ENCODE assay signal across 1 cellular context in genomic region chr19:45717131-45717982, GRCh38.
TF ChIP-seq lines count a peak whose summit lies in the region.

No MANE protein-coding gene starts in this region.

TF ChIP-seq in HepG2, 621 proteins besides CTCF, POLR2A, EP300 and RAD21 (continued from another document and continues in another):
- TF ChIP-seq, protein P1, sequence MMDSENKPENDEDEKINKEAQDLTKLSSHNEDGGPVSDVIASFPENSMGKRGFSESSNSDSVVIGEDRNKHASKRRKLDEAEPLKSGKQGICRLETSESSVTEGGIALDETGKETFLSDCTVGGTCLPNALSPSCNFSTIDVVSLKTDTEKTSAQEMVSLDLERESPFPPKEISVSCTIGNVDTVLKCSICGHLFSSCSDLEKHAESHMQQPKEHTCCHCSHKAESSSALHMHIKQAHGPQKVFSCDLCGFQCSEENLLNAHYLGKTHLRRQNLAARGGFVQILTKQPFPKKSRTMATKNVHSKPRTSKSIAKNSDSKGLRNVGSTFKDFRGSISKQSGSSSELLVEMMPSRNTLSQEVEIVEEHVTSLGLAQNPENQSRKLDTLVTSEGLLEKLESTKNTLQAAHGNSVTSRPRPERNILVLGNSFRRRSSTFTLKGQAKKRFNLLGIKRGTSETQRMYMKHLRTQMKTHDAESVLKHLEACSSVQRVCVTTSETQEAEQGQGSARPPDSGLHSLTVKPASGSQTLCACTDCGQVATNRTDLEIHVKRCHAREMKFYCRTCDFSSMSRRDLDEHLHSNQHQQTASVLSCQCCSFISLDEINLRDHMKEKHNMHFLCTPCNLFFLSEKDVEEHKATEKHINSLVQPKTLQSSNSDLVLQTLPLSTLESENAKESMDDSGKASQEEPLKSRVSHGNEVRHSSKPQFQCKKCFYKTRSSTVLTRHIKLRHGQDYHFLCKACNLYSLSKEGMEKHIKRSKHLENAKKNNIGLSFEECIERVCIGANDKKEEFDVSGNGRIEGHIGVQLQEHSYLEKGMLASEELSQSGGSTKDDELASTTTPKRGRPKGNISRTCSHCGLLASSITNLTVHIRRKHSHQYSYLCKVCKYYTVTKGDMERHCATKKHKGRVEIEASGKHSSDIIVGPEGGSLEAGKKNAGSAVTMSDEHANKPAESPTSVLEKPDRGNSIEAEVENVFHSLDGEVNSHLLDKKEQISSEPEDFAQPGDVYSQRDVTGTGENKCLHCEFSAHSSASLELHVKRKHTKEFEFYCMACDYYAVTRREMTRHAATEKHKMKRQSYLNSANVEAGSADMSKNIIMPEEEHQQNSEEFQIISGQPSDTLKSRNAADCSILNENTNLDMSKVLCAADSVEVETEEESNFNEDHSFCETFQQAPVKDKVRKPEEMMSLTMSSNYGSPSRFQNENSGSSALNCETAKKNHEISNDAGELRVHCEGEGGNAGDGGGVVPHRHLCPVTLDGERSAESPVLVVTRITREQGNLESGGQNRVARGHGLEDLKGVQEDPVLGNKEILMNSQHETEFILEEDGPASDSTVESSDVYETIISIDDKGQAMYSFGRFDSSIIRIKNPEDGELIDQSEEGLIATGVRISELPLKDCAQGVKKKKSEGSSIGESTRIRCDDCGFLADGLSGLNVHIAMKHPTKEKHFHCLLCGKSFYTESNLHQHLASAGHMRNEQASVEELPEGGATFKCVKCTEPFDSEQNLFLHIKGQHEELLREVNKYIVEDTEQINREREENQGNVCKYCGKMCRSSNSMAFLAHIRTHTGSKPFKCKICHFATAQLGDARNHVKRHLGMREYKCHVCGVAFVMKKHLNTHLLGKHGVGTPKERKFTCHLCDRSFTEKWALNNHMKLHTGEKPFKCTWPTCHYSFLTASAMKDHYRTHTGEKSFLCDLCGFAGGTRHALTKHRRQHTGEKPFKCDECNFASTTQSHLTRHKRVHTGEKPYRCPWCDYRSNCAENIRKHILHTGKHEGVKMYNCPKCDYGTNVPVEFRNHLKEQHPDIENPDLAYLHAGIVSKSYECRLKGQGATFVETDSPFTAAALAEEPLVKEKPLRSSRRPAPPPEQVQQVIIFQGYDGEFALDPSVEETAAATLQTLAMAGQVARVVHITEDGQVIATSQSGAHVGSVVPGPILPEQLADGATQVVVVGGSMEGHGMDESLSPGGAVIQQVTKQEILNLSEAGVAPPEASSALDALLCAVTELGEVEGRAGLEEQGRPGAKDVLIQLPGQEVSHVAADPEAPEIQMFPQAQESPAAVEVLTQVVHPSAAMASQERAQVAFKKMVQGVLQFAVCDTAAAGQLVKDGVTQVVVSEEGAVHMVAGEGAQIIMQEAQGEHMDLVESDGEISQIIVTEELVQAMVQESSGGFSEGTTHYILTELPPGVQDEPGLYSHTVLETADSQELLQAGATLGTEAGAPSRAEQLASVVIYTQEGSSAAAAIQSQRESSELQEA (CRISPR knock-in tag; IDR thresholded peaks at IDR 0.05; ENCODE audit: not compliant biosample characterization) = no peak
- no peak for TF ChIP-seq PRMT3 (CRISPR knock-in tag; IDR thresholded peaks at IDR 0.05; ENCODE audit: borderline replicate concordance, low read depth)
- no peak for TF ChIP-seq HIC2 (CRISPR knock-in tag; IDR thresholded peaks at IDR 0.05; ENCODE audit: low read depth)
- TF ChIP-seq, protein P2, sequence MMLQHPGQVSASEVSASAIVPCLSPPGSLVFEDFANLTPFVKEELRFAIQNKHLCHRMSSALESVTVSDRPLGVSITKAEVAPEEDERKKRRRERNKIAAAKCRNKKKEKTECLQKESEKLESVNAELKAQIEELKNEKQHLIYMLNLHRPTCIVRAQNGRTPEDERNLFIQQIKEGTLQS (CRISPR knock-in tag; IDR thresholded peaks at IDR 0.05) = no peak
- TF ChIP-seq, protein P3, sequence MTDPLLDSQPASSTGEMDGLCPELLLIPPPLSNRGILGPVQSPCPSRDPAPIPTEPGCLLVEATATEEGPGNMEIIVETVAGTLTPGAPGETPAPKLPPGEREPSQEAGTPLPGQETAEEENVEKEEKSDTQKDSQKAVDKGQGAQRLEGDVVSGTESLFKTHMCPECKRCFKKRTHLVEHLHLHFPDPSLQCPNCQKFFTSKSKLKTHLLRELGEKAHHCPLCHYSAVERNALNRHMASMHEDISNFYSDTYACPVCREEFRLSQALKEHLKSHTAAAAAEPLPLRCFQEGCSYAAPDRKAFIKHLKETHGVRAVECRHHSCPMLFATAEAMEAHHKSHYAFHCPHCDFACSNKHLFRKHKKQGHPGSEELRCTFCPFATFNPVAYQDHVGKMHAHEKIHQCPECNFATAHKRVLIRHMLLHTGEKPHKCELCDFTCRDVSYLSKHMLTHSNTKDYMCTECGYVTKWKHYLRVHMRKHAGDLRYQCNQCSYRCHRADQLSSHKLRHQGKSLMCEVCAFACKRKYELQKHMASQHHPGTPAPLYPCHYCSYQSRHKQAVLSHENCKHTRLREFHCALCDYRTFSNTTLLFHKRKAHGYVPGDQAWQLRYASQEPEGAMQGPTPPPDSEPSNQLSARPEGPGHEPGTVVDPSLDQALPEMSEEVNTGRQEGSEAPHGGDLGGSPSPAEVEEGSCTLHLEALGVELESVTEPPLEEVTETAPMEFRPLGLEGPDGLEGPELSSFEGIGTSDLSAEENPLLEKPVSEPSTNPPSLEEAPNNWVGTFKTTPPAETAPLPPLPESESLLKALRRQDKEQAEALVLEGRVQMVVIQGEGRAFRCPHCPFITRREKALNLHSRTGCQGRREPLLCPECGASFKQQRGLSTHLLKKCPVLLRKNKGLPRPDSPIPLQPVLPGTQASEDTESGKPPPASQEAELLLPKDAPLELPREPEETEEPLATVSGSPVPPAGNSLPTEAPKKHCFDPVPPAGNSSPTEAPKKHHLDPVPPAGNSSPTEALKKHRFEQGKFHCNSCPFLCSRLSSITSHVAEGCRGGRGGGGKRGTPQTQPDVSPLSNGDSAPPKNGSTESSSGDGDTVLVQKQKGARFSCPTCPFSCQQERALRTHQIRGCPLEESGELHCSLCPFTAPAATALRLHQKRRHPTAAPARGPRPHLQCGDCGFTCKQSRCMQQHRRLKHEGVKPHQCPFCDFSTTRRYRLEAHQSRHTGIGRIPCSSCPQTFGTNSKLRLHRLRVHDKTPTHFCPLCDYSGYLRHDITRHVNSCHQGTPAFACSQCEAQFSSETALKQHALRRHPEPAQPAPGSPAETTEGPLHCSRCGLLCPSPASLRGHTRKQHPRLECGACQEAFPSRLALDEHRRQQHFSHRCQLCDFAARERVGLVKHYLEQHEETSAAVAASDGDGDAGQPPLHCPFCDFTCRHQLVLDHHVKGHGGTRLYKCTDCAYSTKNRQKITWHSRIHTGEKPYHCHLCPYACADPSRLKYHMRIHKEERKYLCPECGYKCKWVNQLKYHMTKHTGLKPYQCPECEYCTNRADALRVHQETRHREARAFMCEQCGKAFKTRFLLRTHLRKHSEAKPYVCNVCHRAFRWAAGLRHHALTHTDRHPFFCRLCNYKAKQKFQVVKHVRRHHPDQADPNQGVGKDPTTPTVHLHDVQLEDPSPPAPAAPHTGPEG (CRISPR knock-in tag; IDR thresholded peaks at IDR 0.05) = no peak
- TF ChIP-seq PITX1 (CRISPR knock-in tag; IDR thresholded peaks at IDR 0.05) = peak; percentile 90
- TF ChIP-seq ARNT (IDR thresholded peaks at IDR 0.05) = no peak
- TF ChIP-seq, protein P4, sequence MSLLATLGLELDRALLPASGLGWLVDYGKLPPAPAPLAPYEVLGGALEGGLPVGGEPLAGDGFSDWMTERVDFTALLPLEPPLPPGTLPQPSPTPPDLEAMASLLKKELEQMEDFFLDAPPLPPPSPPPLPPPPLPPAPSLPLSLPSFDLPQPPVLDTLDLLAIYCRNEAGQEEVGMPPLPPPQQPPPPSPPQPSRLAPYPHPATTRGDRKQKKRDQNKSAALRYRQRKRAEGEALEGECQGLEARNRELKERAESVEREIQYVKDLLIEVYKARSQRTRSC (CRISPR knock-in tag; IDR thresholded peaks at IDR 0.05; ENCODE audit: low read depth) = no peak
- TF ChIP-seq, protein P5, sequence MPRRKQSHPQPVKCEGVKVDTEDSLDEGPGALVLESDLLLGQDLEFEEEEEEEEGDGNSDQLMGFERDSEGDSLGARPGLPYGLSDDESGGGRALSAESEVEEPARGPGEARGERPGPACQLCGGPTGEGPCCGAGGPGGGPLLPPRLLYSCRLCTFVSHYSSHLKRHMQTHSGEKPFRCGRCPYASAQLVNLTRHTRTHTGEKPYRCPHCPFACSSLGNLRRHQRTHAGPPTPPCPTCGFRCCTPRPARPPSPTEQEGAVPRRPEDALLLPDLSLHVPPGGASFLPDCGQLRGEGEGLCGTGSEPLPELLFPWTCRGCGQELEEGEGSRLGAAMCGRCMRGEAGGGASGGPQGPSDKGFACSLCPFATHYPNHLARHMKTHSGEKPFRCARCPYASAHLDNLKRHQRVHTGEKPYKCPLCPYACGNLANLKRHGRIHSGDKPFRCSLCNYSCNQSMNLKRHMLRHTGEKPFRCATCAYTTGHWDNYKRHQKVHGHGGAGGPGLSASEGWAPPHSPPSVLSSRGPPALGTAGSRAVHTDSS (CRISPR knock-in tag; conservative IDR thresholded peaks at IDR 0.05) = no peak
- TF ChIP-seq, protein P6, sequence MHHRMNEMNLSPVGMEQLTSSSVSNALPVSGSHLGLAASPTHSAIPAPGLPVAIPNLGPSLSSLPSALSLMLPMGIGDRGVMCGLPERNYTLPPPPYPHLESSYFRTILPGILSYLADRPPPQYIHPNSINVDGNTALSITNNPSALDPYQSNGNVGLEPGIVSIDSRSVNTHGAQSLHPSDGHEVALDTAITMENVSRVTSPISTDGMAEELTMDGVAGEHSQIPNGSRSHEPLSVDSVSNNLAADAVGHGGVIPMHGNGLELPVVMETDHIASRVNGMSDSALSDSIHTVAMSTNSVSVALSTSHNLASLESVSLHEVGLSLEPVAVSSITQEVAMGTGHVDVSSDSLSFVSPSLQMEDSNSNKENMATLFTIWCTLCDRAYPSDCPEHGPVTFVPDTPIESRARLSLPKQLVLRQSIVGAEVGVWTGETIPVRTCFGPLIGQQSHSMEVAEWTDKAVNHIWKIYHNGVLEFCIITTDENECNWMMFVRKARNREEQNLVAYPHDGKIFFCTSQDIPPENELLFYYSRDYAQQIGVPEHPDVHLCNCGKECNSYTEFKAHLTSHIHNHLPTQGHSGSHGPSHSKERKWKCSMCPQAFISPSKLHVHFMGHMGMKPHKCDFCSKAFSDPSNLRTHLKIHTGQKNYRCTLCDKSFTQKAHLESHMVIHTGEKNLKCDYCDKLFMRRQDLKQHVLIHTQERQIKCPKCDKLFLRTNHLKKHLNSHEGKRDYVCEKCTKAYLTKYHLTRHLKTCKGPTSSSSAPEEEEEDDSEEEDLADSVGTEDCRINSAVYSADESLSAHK (CRISPR knock-in tag; IDR thresholded peaks at IDR 0.05; ENCODE audit: borderline replicate concordance) = no peak
- TF ChIP-seq NR2F2 (IDR thresholded peaks at IDR 0.05; ENCODE audit: borderline replicate concordance, low read depth) = peak; percentile 89
- TF ChIP-seq MLX (CRISPR knock-in tag; IDR thresholded peaks at IDR 0.05) = no peak
- TF ChIP-seq SATB2 (CRISPR knock-in tag; IDR thresholded peaks at IDR 0.05) = no peak
- peak; percentile 99 for TF ChIP-seq PPARG (CRISPR knock-in tag; conservative IDR thresholded peaks at IDR 0.05)
- no peak for TF ChIP-seq MTF1 (CRISPR knock-in tag; IDR thresholded peaks at IDR 0.05)
- peak; percentile 81 for TF ChIP-seq ZNF143 (CRISPR knock-in tag; IDR thresholded peaks at IDR 0.05)
- no peak for TF ChIP-seq ZBTB21 (CRISPR knock-in tag; IDR thresholded peaks at IDR 0.05)
- TF ChIP-seq DPF2 (CRISPR knock-in tag; IDR thresholded peaks at IDR 0.05; ENCODE audit: borderline replicate concordance, low read depth) = no peak
- no peak for TF ChIP-seq ZNF224 (CRISPR knock-in tag; IDR thresholded peaks at IDR 0.05)
- peak; percentile 44; the same call in 1 of the 2 replicates for TF ChIP-seq HCFC1 (IDR thresholded peaks at IDR 0.05; ENCODE audit: low read depth, low read length)
- TF ChIP-seq ZNF558 (CRISPR knock-in tag; IDR thresholded peaks at IDR 0.05; ENCODE audit: borderline replicate concordance) = peak; percentile 84; the same call in 1 of the 2 replicates
- TF ChIP-seq RNF2 (conservative IDR thresholded peaks at IDR 0.05; ENCODE audit: low read depth) = no peak
- TF ChIP-seq ZNF687 (CRISPR knock-in tag; IDR thresholded peaks at IDR 0.05) = peak; percentile 84
- TF ChIP-seq ZNF616 (CRISPR knock-in tag; IDR thresholded peaks at IDR 0.05; ENCODE audit: low read depth) = no peak
